Comparison of ENCODE assay signal across 8 cellular contexts in the genomic region with DNA sequence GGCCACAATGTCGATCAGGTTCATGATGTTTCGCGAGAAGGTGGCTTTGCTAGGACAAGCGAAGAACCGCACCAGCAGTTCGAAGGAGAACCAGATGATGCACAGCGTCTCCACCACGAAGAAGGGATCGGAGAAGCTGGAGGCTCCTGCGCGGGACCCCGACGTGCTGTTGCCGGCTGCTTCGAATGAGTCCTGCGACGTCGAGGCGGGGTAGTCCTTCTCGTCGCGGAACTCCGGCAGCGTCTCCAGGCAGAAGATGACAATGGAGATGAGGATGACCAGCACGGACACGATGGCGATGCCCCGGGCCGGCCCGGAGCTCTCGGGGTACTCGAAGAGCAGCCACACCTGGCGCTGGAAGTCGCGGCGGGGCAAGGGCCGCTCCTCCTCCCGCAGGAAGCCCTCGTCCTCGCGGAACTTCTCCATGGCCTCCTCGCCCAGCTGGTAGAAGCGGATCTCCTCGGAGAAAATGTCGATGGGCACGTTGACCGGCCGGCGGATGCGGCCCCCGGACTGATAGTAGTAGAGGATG. TPM values are rescaled to one million over a fixed set of nuclear protein-coding genes. Genes with fewer than 3 reads are reported as not detected.
A peak's percentile ranks its signal among the peaks of the same experiment; 100 is the strongest.
DNase-seq lines count a peak whose midpoint lies in the region; ATAC-seq and TF ChIP-seq lines count a peak whose summit lies in the region.

No MANE protein-coding gene starts in this region.

- H3K4me2 ChIP-seq in PC-3 (ENCODE audit: low read length), result no peak overlapping the region

- TF ChIP-seq POLR2A in spleen (IDR thresholded peaks at IDR 0.05), result no peak

- no peak for ATAC-seq in PC-3

- H3K9me3 ChIP-seq in left ventricle myocardium inferior (replicated peaks), result no peaks in the 10 kb centered on the region
- H3K9me3 ChIP-seq in spleen, result no peaks in the 10 kb centered on the region
- no peaks in the 10 kb centered on the region for H3K9me3 ChIP-seq in PC-3 (ENCODE audit: low read length)

- H3K9ac ChIP-seq in PC-3 (ENCODE audit: low read length), result no peak overlapping the region

- H3K36me3 ChIP-seq in left ventricle myocardium inferior (no peaks in the 10 kb centered on the region), spleen (no peaks in the 10 kb centered on the region), PC-3 (ENCODE audit: low read depth, low read length) (no peaks in the 10 kb centered on the region)

- POLR2A ChIA-PET in PC-3 (lab: Charles Lee; ENCODE audit: unreplicated experiment), result no interaction called here

- peaks cover 18% of the 10 kb centered on the region for H3K4me1 ChIP-seq in left ventricle myocardium inferior
- H3K4me1 ChIP-seq in spleen, result peaks cover 4 to 77% (median 46%) of the 10 kb centered on the region in 6 donors
- H3K4me1 ChIP-seq in PC-3 (ENCODE audit: insufficient read depth, low read length), result no peaks in the 10 kb centered on the region

- TF ChIP-seq CTCF in HL-60 (IDR thresholded peaks at IDR 0.05; ENCODE audit: insufficient read depth, low read length) (no peak), left ventricle myocardium inferior (IDR thresholded peaks at IDR 0.05; ENCODE audit: borderline replicate concordance) (no peak), spleen (IDR thresholded peaks at IDR 0.05 in 8 of 11, conservative IDR thresholded peaks at IDR 0.05 in 3 of 11) (no peak), PC-3 (conservative IDR thresholded peaks at IDR 0.05; ENCODE audit: low read depth, low read length) (no peak)

- no peaks in the 10 kb centered on the region for H3F3A ChIP-seq in PC-3 (ENCODE audit: low read length, unreplicated experiment)

- intact Hi-C loops in left ventricle myocardium inferior (cut with micrococcal nuclease), result no loop called here
- intact Hi-C loops in spleen (cut with DNase I; ENCODE audit: low total_unique reads), result loop anchor here (10.0 kb wide), 1 partner anchor 49 kb away; no protein-coding TSS in a partner anchor
- intact Hi-C loops in PC-3 (cut with micrococcal nuclease), result no loop called here

- H3K27me3 ChIP-seq in HL-60 (ENCODE audit: insufficient read depth, poor library complexity, severe bottlenecking), result peaks cover 60% of the 10 kb centered on the region
- H3K27me3 ChIP-seq in left ventricle myocardium inferior (ENCODE audit: low read depth), result peaks cover 92% of the 10 kb centered on the region
- H3K27me3 ChIP-seq in spleen (replicated peaks in 1 of 7), result peaks cover 0 to 54% (median 35%) of the 10 kb centered on the region in 7 donors
- peaks cover 25% of the 10 kb centered on the region for H3K27me3 ChIP-seq in PC-3 (ENCODE audit: low read length)

- 30 to 63% (median 34%) methylated on average over 27 to 51 of the region's 51 CpGs for WGBS in spleen, 5 donors

- no peaks in the 10 kb centered on the region for H4K20me1 ChIP-seq in PC-3 (ENCODE audit: low read length)

- no peak overlapping the region for H2AFZ ChIP-seq in PC-3 (ENCODE audit: low read length)

- H3K27ac ChIP-seq in HL-60 (replicated peaks) (no peak overlapping the region), left ventricle myocardium inferior (replicated peaks) (no peak overlapping the region), spleen (peak overlapping the region; percentile 70 to 95 (median 87)), PC-3 (ENCODE audit: low read length) (no peak overlapping the region)

- no peaks in the 10 kb centered on the region for H3K79me2 ChIP-seq in PC-3 (ENCODE audit: low read length)

- BruUV-seq in PC-3 (replicated peaks; lab: Mats Ljungman, UMichigan), result no TSS peak

- CTCF ChIA-PET in PC-3 (lab: Charles Lee), result no interaction called here

- DNase-seq in HL-60 (ENCODE audit: low read depth in 1 of 2, low spot score in 1 of 2), result no peak
- DNase-seq in activated CD8-positive, alpha-beta memory T cell treated with anti-CD3 and anti-CD28 coated beads for 48 hours (ENCODE audit: low read depth in 2 of 3, low spot score in 2 of 3), result peak in 2 of 3 experiments; percentile 19 to 23
- no peak for DNase-seq in left ventricle myocardium inferior
- no peak for DNase-seq in spleen
- no peak for DNase-seq in NCI-H2196 treated with DMSO at 0.1 percent for 48 hours (lab: John Stamatoyannopoulos, UW; ENCODE audit: unreplicated experiment)
- no peak for DNase-seq in AML-193 (lab: John Stamatoyannopoulos, UW)
- no peak for DNase-seq in NOMO-1 treated with dmso at 0.1 percent for 144 hours (lab: John Stamatoyannopoulos, UW; ENCODE audit: unreplicated experiment)
- no peak for DNase-seq in PC-3

- no peaks in the 10 kb centered on the region for H3K9me2 ChIP-seq in PC-3 (replicated peaks; ENCODE audit: low read length)

- peak overlapping the region; percentile 44 for H3K4me3 ChIP-seq in HL-60 (replicated peaks; ENCODE audit: insufficient read depth, low read length)
- H3K4me3 ChIP-seq in left ventricle myocardium inferior, result peak overlapping the region; percentile 73
- peak overlapping the region; percentile 48 to 82 (median 60) for H3K4me3 ChIP-seq in spleen
- H3K4me3 ChIP-seq in PC-3 (ENCODE audit: low read length), result no peak overlapping the region

RNA-seq across cellular contexts. Expression of a gene that starts 0.9 kb away (rescaled TPM):
- total RNA-seq in left ventricle myocardium inferior (0.22 TPM), spleen (10 to 100 TPM; 20.4 to 45.8 (median 28.4) TPM), PC-3 (2014; rRNA removed) (not detected in 2 replicates)
- 1 to 10 TPM in 1 of 3 donors, under 1 TPM in 2; 0.30 to 1.4 (median 0.96) TPM for polyA plus RNA-seq in spleen

Comparison
In these comparisons a context has a peak if more than half of its experiments do, and no peak if none do; other contexts are left out.
1. DNase-seq: peak in activated CD8-positive, alpha-beta memory T cell treated with anti-CD3 and anti-CD28 coated beads for 48 hours (2 of 3); none in HL-60 (0 of 2), left ventricle myocardium inferior (single experiment), spleen (single experiment), NCI-H2196 treated with DMSO at 0.1 percent for 48 hours (single experiment), AML-193 (0 of 2), NOMO-1 treated with dmso at 0.1 percent for 144 hours (single experiment) and PC-3 (single experiment).
2. H3K27ac ChIP-seq: peak in spleen (8 of 8); none in HL-60 (single experiment), left ventricle myocardium inferior (single experiment) and PC-3 (single experiment).
3. RNA of a gene that starts 0.9 kb away (total RNA-seq): 20.4 to 45.8 TPM in spleen; 0.22 TPM in left ventricle myocardium inferior (single experiment) and not detected in PC-3; every median in the first group is over 10 times any median in the second.